Comparison of ENCODE assay signal across 8 cellular contexts in genomic region chr19:47713046-47714021, GRCh38. TPM values are rescaled to one million over a fixed set of nuclear protein-coding genes. Genes with fewer than 3 reads are reported as not detected.
DNase-seq lines count a peak whose midpoint lies in the region; FAIRE-seq and TF ChIP-seq lines count a peak whose summit lies in the region.

A gene with protein sequence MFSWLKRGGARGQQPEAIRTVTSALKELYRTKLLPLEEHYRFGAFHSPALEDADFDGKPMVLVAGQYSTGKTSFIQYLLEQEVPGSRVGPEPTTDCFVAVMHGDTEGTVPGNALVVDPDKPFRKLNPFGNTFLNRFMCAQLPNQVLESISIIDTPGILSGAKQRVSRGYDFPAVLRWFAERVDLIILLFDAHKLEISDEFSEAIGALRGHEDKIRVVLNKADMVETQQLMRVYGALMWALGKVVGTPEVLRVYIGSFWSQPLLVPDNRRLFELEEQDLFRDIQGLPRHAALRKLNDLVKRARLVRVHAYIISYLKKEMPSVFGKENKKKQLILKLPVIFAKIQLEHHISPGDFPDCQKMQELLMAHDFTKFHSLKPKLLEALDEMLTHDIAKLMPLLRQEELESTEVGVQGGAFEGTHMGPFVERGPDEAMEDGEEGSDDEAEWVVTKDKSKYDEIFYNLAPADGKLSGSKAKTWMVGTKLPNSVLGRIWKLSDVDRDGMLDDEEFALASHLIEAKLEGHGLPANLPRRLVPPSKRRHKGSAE (plus strand): TSS chr19:47713422. CDS start chr19:47716613, 3,191 bp downstream.

- H3K4me3 Mint-ChIP-seq in HFFc6 (peak within 1 kb of the TSS; percentile 93), chondrocyte (ENCODE audit: unreplicated experiment) (peak within 1 kb of the TSS; percentile 100)

- intact Hi-C loops in kidney (cut with DNase I): no loop called here

- no peak for FAIRE-seq in kidney (lab: Jason Lieb, UNC)

- H3K9me3 Mint-ChIP-seq in HFFc6 (no peaks in the 10 kb centered on the region), chondrocyte (ENCODE audit: low read depth) (no peaks in the 10 kb centered on the region)

- H3K9me3 ChIP-seq in kidney (ENCODE audit: control insufficient read depth in 1 of 2, low read length in 2 of 2): no peaks in the 10 kb centered on the region

- H3K36me3 Mint-ChIP-seq in HFFc6 (ENCODE audit: low read depth) (peaks cover 28% of the 10 kb centered on the region), chondrocyte (ENCODE audit: low read depth) (peaks cover 26% of the 10 kb centered on the region)

- H3K27me3 Mint-ChIP-seq in HFFc6 (ENCODE audit: insufficient read depth): no peaks in the 10 kb centered on the region; the same call in none of the 2 replicates
- H3K27me3 Mint-ChIP-seq in chondrocyte (ENCODE audit: low read depth): no peaks in the 10 kb centered on the region

- TF ChIP-seq CTCF in HFFc6 (IDR thresholded peaks at IDR 0.05) (peak; percentile 100), chondrocyte (IDR thresholded peaks at IDR 0.05) (peak; percentile 99), kidney (IDR thresholded peaks at IDR 0.05; ENCODE audit: borderline replicate concordance, extremely low read depth, insufficient read depth) (peak; percentile 74)

- peak within 1 kb of the TSS; percentile 63 to 80 for H3K27ac ChIP-seq in kidney (ENCODE audit: low read depth in 2 of 2, low read length in 2 of 2)

- peak within 1 kb of the TSS; percentile 2 to 48 for H3K9ac ChIP-seq in kidney (ENCODE audit: low read length in 2 of 2)

- H3K4me1 ChIP-seq in kidney (ENCODE audit: control insufficient read depth in 1 of 2, insufficient read depth in 1 of 2, low read depth in 1 of 2, low read length in 2 of 2): no peaks in the 10 kb centered on the region

- peak within 1 kb of the TSS; percentile 37 to 58 for H3K4me3 ChIP-seq in kidney (ENCODE audit: low read length in 2 of 2)

- H3K36me3 ChIP-seq in kidney (ENCODE audit: control insufficient read depth in 1 of 2, insufficient read depth in 2 of 2, low read length in 2 of 2): no peaks in the 10 kb centered on the region

- DNase-seq in AG08396 (ENCODE audit: low spot score) (peak; percentile 91), HFFc6 (peak; percentile 60), UCSD-AML1 (lab: John Stamatoyannopoulos, UW; ENCODE audit: unreplicated experiment) (peak; percentile 82), chondrocyte (ENCODE audit: low spot score) (no peak), kidney (peak; percentile 92), OCI-M2 (lab: John Stamatoyannopoulos, UW; ENCODE audit: unreplicated experiment) (no peak), NCI-H2196 (lab: John Stamatoyannopoulos, UW; ENCODE audit: unreplicated experiment) (no peak)
- DNase-seq in stimulated activated CD4-positive, alpha-beta T cell treated with anti-CD3 and anti-CD28 coated beads, Interleukin-1b, Interleukin-23, amount 100 ng/mL, for 24 hours (ENCODE audit: low read depth in 4 of 4, low spot score in 1 of 4): peak in 3 of 4 experiments; percentile 28 to 43 (median 31)

- H3K4me1 Mint-ChIP-seq in HFFc6 (ENCODE audit: low read depth) (peaks cover 39% of the 10 kb centered on the region), chondrocyte (ENCODE audit: low read depth) (peaks cover 47% of the 10 kb centered on the region)

- peak within 1 kb of the TSS; percentile 77 for H3K27ac Mint-ChIP-seq in HFFc6
- peak within 1 kb of the TSS; percentile 96 for H3K27ac Mint-ChIP-seq in chondrocyte (ENCODE audit: unreplicated experiment)

RNA-seq across cellular contexts. Expression of the gene that starts here (rescaled TPM):
- 100 to 1,000 TPM; 321 to 395 (median 334) TPM for total RNA-seq in HFFc6 (2021; fragmentation: NEBNext Ultra II Directional; extraction: Animal tissue kit (Norgen Biotek cat#: 25700))
- 304 to 497 TPM (median 493 TPM) in 3 replicates for total RNA-seq in chondrocyte
- total RNA-seq in kidney: 105 TPM
- polyA plus RNA-seq in kidney (ENCODE audit: insufficient read depth, low read depth, low replicate concordance): 19.4 TPM

Comparison
In these comparisons a context has a peak if more than half of its experiments do, and no peak if none do; other contexts are left out.
1. DNase-seq: peak in AG08396 (single experiment), HFFc6 (single experiment), UCSD-AML1 (single experiment), kidney (single experiment) and stimulated activated CD4-positive, alpha-beta T cell treated with anti-CD3 and anti-CD28 coated beads, Interleukin-1b, Interleukin-23, amount 100 ng/mL, for 24 hours (3 of 4); none in chondrocyte (single experiment), OCI-M2 (single experiment) and NCI-H2196 (single experiment).
2. Peak in every context shown above with its lines, with median percentiles within 50 percentile points of each other: CTCF ChIP-seq.